13 cellular contexts compared by ENCODE assay signal in genomic region chr15:89781055-89781454, GRCh38. TPM values are rescaled to one million over a fixed set of nuclear protein-coding genes. Genes with fewer than 3 reads are reported as not detected.
DNase-seq lines count a peak whose midpoint lies in the region; ATAC-seq and TF ChIP-seq lines count a peak whose summit lies in the region.
"Had no signal": no experiment of that assay in that cellular context is flagged by ENCODE, and none has a peak within 500 bp of the region (broad histone marks: within the 10 kb centered on the region; RNA-seq: fewer than 3 reads in every experiment).

No MANE protein-coding gene starts in this region.

- H3K4me2 ChIP-seq in mammary epithelial cell (ENCODE audit: insufficient read depth, low read depth, low read length): no peak overlapping the region

- intact Hi-C loops in mammary epithelial cell (cut with micrococcal nuclease): loop anchor here (5.0 kb wide), 1 partner anchor 41 kb away; no protein-coding TSS in a partner anchor

- no peaks in the 10 kb centered on the region for H3K79me2 ChIP-seq in mammary epithelial cell (ENCODE audit: insufficient read depth, low read length)

- H3K4me1 Mint-ChIP-seq in activated naive CD4-positive, alpha-beta T cell treated with anti-CD3 and anti-CD28 coated beads, Interleukin-2, amount 10 ng/mL, durations not matched to agents 7 days and 5 days: peaks cover 10% of the 10 kb centered on the region
- peaks cover 22 to 41% of the 10 kb centered on the region in 2 donors for H3K4me1 Mint-ChIP-seq in stimulated activated naive B cell treated with anti-CD40 and anti-IgM and Interleukin-4, amounts not matched to agents 10 μg/mL and 1 μg/mL and 100 μg/mL, for 72 hours

- in situ Hi-C loops in mammary epithelial cell (cut with MboI; ENCODE audit: low sequenced_read_pairs in 2 of 2): no loop called here

- H3K36me3 Mint-ChIP-seq in activated naive CD4-positive, alpha-beta T cell treated with anti-CD3 and anti-CD28 coated beads, Interleukin-2, amount 10 ng/mL, durations not matched to agents 7 days and 5 days: no peaks in the 10 kb centered on the region
- no peaks in the 10 kb centered on the region for H3K36me3 Mint-ChIP-seq in stimulated activated naive B cell treated with anti-CD40 and anti-IgM and Interleukin-4, amounts not matched to agents 10 μg/mL and 1 μg/mL and 100 μg/mL, for 72 hours

- CTCF ChIA-PET in activated naive CD4-positive, alpha-beta T cell treated with anti-CD3 and anti-CD28 coated beads, Interleukin-2, amount 10 ng/mL, durations not matched to agents 7 days and 5 days (lab: Charles Lee): interaction anchor here (1.0 to 1.9 kb wide), 4 partner anchors 20 to 107 kb away, joined by 3 to 6 read pairs (median 4); no protein-coding TSS in a partner anchor
- CTCF ChIA-PET in mammary epithelial cell (lab: Charles Lee; ENCODE audit: low non-redundant PET): interaction anchor here (0.7 kb wide), 1 partner anchor 13 kb away, joined by 3 read pairs; no protein-coding TSS in a partner anchor

- no peaks in the 10 kb centered on the region for H3K27me3 ChIP-seq in mammary epithelial cell (ENCODE audit: insufficient read depth, low read length)

- no peaks in the 10 kb centered on the region for H3K36me3 ChIP-seq in mammary epithelial cell (ENCODE audit: insufficient read depth, low read length)

- no peak for TF ChIP-seq CTCF in mammary epithelial cell (conservative IDR thresholded peaks at IDR 0.05 in 1 of 2, IDR thresholded peaks at IDR 0.05 in 1 of 2; ENCODE audit: extremely low read depth in 1 of 2, insufficient read depth in 1 of 2, low read depth in 1 of 2, low read length in 2 of 2)

- H3K4me3 Mint-ChIP-seq in activated naive CD4-positive, alpha-beta T cell treated with anti-CD3 and anti-CD28 coated beads, Interleukin-2, amount 10 ng/mL, durations not matched to agents 7 days and 5 days: no peak overlapping the region
- peak overlapping the region in 1 of 2 donors; percentile 1 for H3K4me3 Mint-ChIP-seq in stimulated activated naive B cell treated with anti-CD40 and anti-IgM and Interleukin-4, amounts not matched to agents 10 μg/mL and 1 μg/mL and 100 μg/mL, for 72 hours
- H3K4me3 Mint-ChIP-seq: neural crest cell had no signal

- peak overlapping the region; percentile 59 for H3K27ac ChIP-seq in mammary epithelial cell (ENCODE audit: insufficient read depth, low read depth, low read length)

- WGBS in mammary epithelial cell (ENCODE audit: low coverage, missing lambda C conversion rate): 76% methylated on average over 5 of the region's 6 CpGs

- peak; percentile 20 for DNase-seq in activated naive CD4-positive, alpha-beta T cell treated with anti-CD3 and anti-CD28 coated beads, Interleukin-2, amount 10 ng/mL, durations not matched to agents 7 days and 5 days
- DNase-seq in activated naive CD4-positive, alpha-beta T cell treated with anti-CD3 and anti-CD28 coated beads, Interleukin-2, amount 50 U/mL, for 16 hours: no peak
- DNase-seq in MV-4-11 (lab: John Stamatoyannopoulos, UW): peak; percentile 71
- peak; percentile 77 for DNase-seq in mammary epithelial cell
- DNase-seq in stimulated activated naive B cell treated with anti-CD40 and anti-IgM and Interleukin-4, amounts not matched to agents 10 μg/mL and 1 μg/mL and 100 μg/mL, for 72 hours: peak; percentile 45
- DNase-seq in NCI-H2171 (lab: John Stamatoyannopoulos, UW): no peak
- no peak for DNase-seq in ecto neural progenitor cell (ENCODE audit: low spot score)
- DNase-seq in middle frontal gyrus (ENCODE audit: extremely low spot score, low spot score): no peak
- DNase-seq: activated T-cell treated with anti-CD3 and anti-CD28 coated beads, Interleukin-2, amount 50 U/mL, for 1 hour; dermis blood vessel endothelial cell; NCI-H1105 treated with DMSO at 0.1 percent for 48 hours; SHP77 had no signal

- H3K4me1 ChIP-seq in mammary epithelial cell (ENCODE audit: insufficient read depth, low read length): peaks cover 51% of the 10 kb centered on the region

- H3K9ac ChIP-seq in mammary epithelial cell (ENCODE audit: insufficient read depth, low read length): no peak overlapping the region

- H4K20me1 ChIP-seq in mammary epithelial cell (ENCODE audit: insufficient read depth, low read length): no peaks in the 10 kb centered on the region

- peak overlapping the region; percentile 43 for H2AFZ ChIP-seq in mammary epithelial cell (ENCODE audit: low read depth, low read length)

- no peaks in the 10 kb centered on the region for H3K9me3 ChIP-seq in mammary epithelial cell (replicated peaks; ENCODE audit: insufficient read depth, low read length)

- no peaks in the 10 kb centered on the region for H3K9me3 Mint-ChIP-seq in activated naive CD4-positive, alpha-beta T cell treated with anti-CD3 and anti-CD28 coated beads, Interleukin-2, amount 10 ng/mL, durations not matched to agents 7 days and 5 days
- H3K9me3 Mint-ChIP-seq in stimulated activated naive B cell treated with anti-CD40 and anti-IgM and Interleukin-4, amounts not matched to agents 10 μg/mL and 1 μg/mL and 100 μg/mL, for 72 hours: peaks cover 0 to 2% of the 10 kb centered on the region in 2 donors
- H3K9me3 Mint-ChIP-seq: neural crest cell had no signal

- H3K27ac Mint-ChIP-seq in activated naive CD4-positive, alpha-beta T cell treated with anti-CD3 and anti-CD28 coated beads, Interleukin-2, amount 10 ng/mL, durations not matched to agents 7 days and 5 days: no peak overlapping the region
- peak overlapping the region; percentile 25 for H3K27ac Mint-ChIP-seq in stimulated activated naive B cell treated with anti-CD40 and anti-IgM and Interleukin-4, amounts not matched to agents 10 μg/mL and 1 μg/mL and 100 μg/mL, for 72 hours

- H3K27me3 Mint-ChIP-seq in activated naive CD4-positive, alpha-beta T cell treated with anti-CD3 and anti-CD28 coated beads, Interleukin-2, amount 10 ng/mL, durations not matched to agents 7 days and 5 days: peaks cover 45% of the 10 kb centered on the region
- H3K27me3 Mint-ChIP-seq in stimulated activated naive B cell treated with anti-CD40 and anti-IgM and Interleukin-4, amounts not matched to agents 10 μg/mL and 1 μg/mL and 100 μg/mL, for 72 hours: peaks cover 11 to 20% of the 10 kb centered on the region in 2 donors

- dilution Hi-C loops in mammary epithelial cell (cut with HindIII; ENCODE audit: low sequenced_read_pairs): no loop called here

- no peak overlapping the region for H3K4me3 ChIP-seq in mammary epithelial cell (replicated peaks in 1 of 3; ENCODE audit: insufficient read depth in 1 of 3, low read depth in 2 of 3, low read length in 3 of 3)

- peak; percentile 68 to 74 for ATAC-seq in stimulated activated naive B cell treated with anti-CD40 and anti-IgM and Interleukin-4, amounts not matched to agents 10 μg/mL and 1 μg/mL and 100 μg/mL, for 72 hours (replicated peaks)

- BruUV-seq in mammary epithelial cell (replicated peaks; lab: Mats Ljungman, UMichigan): no TSS peak

RNA-seq across cellular contexts. Expression of gene MESP2, which starts 4.9 kb away (rescaled TPM):
- under 1 TPM in 1 of 2 donors, not detected in 1; 0.31 TPM for total RNA-seq in mammary epithelial cell
- 0.10 TPM for polyA plus RNA-seq in mammary epithelial cell
- polyA minus RNA-seq in mammary epithelial cell: not detected
- total RNA-seq: dermis blood vessel endothelial cell had no signal

RNA-seq across cellular contexts. Expression of gene MESP1, which starts 30.0 kb away (rescaled TPM):
- total RNA-seq in mammary epithelial cell: under 1 TPM in 1 of 2 donors, not detected in 1; under 0.01 TPM
- polyA plus RNA-seq in mammary epithelial cell: not detected
- not detected for polyA minus RNA-seq in mammary epithelial cell

RNA-seq across cellular contexts. Expression of gene ANPEP, which starts 33.6 kb away (rescaled TPM):
- total RNA-seq in mammary epithelial cell: 1 to 10 TPM; 4.3 to 5.9 TPM
- polyA plus RNA-seq in mammary epithelial cell: 1.5 TPM
- not detected for polyA minus RNA-seq in mammary epithelial cell

Comparison
In these comparisons a context has a peak if more than half of its experiments do, and no peak if none do; other contexts are left out.
1. DNase-seq: peak in activated naive CD4-positive, alpha-beta T cell treated with anti-CD3 and anti-CD28 coated beads, Interleukin-2, amount 10 ng/mL, durations not matched to agents 7 days and 5 days (single experiment), MV-4-11 (single experiment), mammary epithelial cell (single experiment) and stimulated activated naive B cell treated with anti-CD40 and anti-IgM and Interleukin-4, amounts not matched to agents 10 μg/mL and 1 μg/mL and 100 μg/mL, for 72 hours (single experiment); none in activated naive CD4-positive, alpha-beta T cell treated with anti-CD3 and anti-CD28 coated beads, Interleukin-2, amount 50 U/mL, for 16 hours (single experiment), NCI-H2171 (single experiment), ecto neural progenitor cell (single experiment) and middle frontal gyrus (single experiment).